ENCODE assay signal across 8 cellular contexts in the genomic region with DNA sequence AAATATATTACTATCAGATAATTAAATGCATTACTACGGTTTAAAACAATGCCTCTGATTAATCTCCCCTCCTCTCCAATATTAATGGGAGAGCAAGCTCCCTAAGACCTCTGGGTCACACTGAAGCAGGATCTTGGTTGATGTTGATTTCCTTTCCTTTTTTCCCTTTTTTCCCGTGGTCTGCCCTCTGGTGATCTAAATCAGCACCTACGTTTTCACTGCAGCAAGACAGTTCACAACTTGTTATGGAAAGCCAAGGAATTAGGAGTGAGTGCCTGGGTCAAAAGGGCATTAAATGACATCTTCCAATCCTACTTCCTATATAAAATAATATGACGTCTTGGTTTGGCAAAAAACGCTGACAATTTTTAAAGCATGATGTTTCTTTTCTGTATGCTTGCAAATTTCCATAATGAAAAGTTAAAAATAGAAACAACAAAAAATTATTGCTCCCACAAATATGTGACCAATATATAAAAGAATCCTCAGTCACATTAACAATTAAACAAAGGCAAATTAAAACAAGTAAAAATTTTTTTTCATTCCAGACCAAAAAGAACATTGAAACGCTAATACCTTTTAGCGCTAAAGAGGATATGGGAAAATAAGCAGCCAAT. TPM values are rescaled to one million over a fixed set of nuclear protein-coding genes. Genes with fewer than 3 reads are reported as not detected.
A peak's percentile ranks its signal among the peaks of the same experiment; 100 is the strongest.
DNase-seq lines count a peak whose midpoint lies in the region; ATAC-seq, FAIRE-seq and TF ChIP-seq lines count a peak whose summit lies in the region.

No MANE protein-coding gene starts in this region.

- no peak overlapping the region for H3K27ac ChIP-seq in HepG2 (ENCODE audit: extremely low read length, insufficient read depth, low read length)

- in situ Hi-C loops in HepG2 (cut with HindIII; ENCODE audit: extremely low pct_ligation_motif_present, low pct_unique_long_range_greater_than_20kb): no loop called here

- no peak overlapping the region for H3K9ac ChIP-seq in HepG2 (ENCODE audit: insufficient read depth, low read depth, low read length)

- no peak; the same call in 1 of the 2 replicates for TF ChIP-seq RAD21 in HepG2 (CRISPR knock-in tag; IDR thresholded peaks at IDR 0.05)

- H3K79me2 ChIP-seq in HepG2 (ENCODE audit: insufficient read depth, low read length): no peaks in the 10 kb centered on the region

- TF ChIP-seq CTCF in WI38 (IDR thresholded peaks at IDR 0.05; ENCODE audit: low read depth, low read length) (peak; percentile 43; the same call in 1 of the 2 replicates), HepG2 (CRISPR knock-in tag; IDR thresholded peaks at IDR 0.05) (peak; percentile 77)

- no peaks in the 10 kb centered on the region for H3K4me1 Mint-ChIP-seq in activated T-cell treated with anti-CD3 and anti-CD28 coated beads, Interleukin-2, amount 50 U/mL, for 4 hours (ENCODE audit: low read depth)

- H3K27me3 ChIP-seq in HepG2 (ENCODE audit: control insufficient read depth in 1 of 2, insufficient read depth in 2 of 2, low read length in 2 of 2): no peaks in the 10 kb centered on the region

- peak; percentile 73 for FAIRE-seq in HepG2 (lab: Jason Lieb, UNC)
- no peak for FAIRE-seq in GM12891 (lab: Jason Lieb, UNC)

- peaks cover 2% of the 10 kb centered on the region for H3K27me3 Mint-ChIP-seq in activated T-cell treated with anti-CD3 and anti-CD28 coated beads, Interleukin-2, amount 50 U/mL, for 4 hours (ENCODE audit: low read depth)

- CTCF ChIA-PET in HepG2 (lab: Yijun Ruan, JAX; ENCODE audit: low intra/inter-chr PET ratio, low total read pairs): interaction anchor here (1.2 kb wide), 1 partner anchor 80 kb away, joined by 3 read pairs; no protein-coding TSS in a partner anchor

- intact Hi-C loops in HepG2 (cut with micrococcal nuclease; ENCODE audit: unreplicated experiment): loop anchor here (10.0 kb wide), 4 partner anchors 187 to 497 kb away; a partner anchor contains a TSS

- TF ChIP-seq POLR2A in HepG2 (IDR thresholded peaks at IDR 0.05; ENCODE audit: insufficient read depth in 1 of 2, low read depth in 2 of 2, low read length in 2 of 2) (no peak), GM12891 (IDR thresholded peaks at IDR 0.05; ENCODE audit: low read depth, low read length) (no peak)

- POLR2A ChIA-PET in HepG2 (lab: Yijun Ruan, JAX): no interaction called here

- H3K36me3 Mint-ChIP-seq in activated T-cell treated with anti-CD3 and anti-CD28 coated beads, Interleukin-2, amount 50 U/mL, for 4 hours (ENCODE audit: insufficient read depth): no peaks in the 10 kb centered on the region

- H2AFZ ChIP-seq in HepG2 (ENCODE audit: low read length): no peak overlapping the region

- no peaks in the 10 kb centered on the region for H3K36me3 ChIP-seq in HepG2 (replicated peaks in 1 of 2; ENCODE audit: control insufficient read depth in 1 of 2, insufficient read depth in 2 of 2, low read length in 2 of 2)

- no peaks in the 10 kb centered on the region for H3K9me3 ChIP-seq in HepG2 (ENCODE audit: low read length)

- H3K4me3 Mint-ChIP-seq in activated T-cell treated with anti-CD3 and anti-CD28 coated beads, Interleukin-2, amount 50 U/mL, for 4 hours: no peak overlapping the region

- no peaks in the 10 kb centered on the region for H3K4me1 ChIP-seq in HepG2 (ENCODE audit: insufficient read depth, low read length)

- no TSS peak for BruUV-seq in HepG2 (replicated peaks; lab: Mats Ljungman, UMichigan)

- H4K20me1 ChIP-seq in HepG2 (ENCODE audit: insufficient read depth, low read length): no peaks in the 10 kb centered on the region

- WGBS in HepG2 (ENCODE audit: low lambda C conversion rate): 28% methylated on average over 7 of the region's 7 CpGs

- peak; percentile 85 for ATAC-seq in HepG2
- ATAC-seq in activated T-cell treated with anti-CD3 and anti-CD28 coated beads, Interleukin-2, amount 50 U/mL, for 4 hours: no peak

- H3K4me3 ChIP-seq in WI38 (ENCODE audit: low read depth, low read length) (no peak overlapping the region), HepG2 (replicated peaks in 1 of 3; ENCODE audit: insufficient read depth in 1 of 3, low read depth in 2 of 3, low read length in 3 of 3) (no peak overlapping the region)

- H3K4me2 ChIP-seq in HepG2 (ENCODE audit: low read depth, low read length): no peak overlapping the region

- DNase-seq in DMS 273 (lab: John Stamatoyannopoulos, UW; ENCODE audit: unreplicated experiment) (peak; percentile 82), M059J (ENCODE audit: low read depth) (peak; percentile 57), HepG2 (ENCODE audit: low spot score) (peak; percentile 58), GM12891 (ENCODE audit: insufficient read length, low spot score) (no peak), NCI-H128 (lab: John Stamatoyannopoulos, UW; ENCODE audit: unreplicated experiment) (no peak)
- no peak for DNase-seq in activated T-cell treated with anti-CD3 and anti-CD28 coated beads, Interleukin-2, amount 50 U/mL, for 4 hours
- DNase-seq in activated CD4-positive, alpha-beta T cell treated with anti-CD3 and anti-CD28 coated beads, Interleukin-2, amount 50 U/mL, for 1 hour: no peak

- TF ChIP-seq EP300 in HepG2 (IDR thresholded peaks at IDR 0.05; ENCODE audit: low read depth in 2 of 2, low read length in 2 of 2): no peak
- TF ChIP-seq EP300 in HepG2 (CRISPR knock-in tag; IDR thresholded peaks at IDR 0.05; ENCODE audit: borderline replicate concordance): no peak

- no peaks in the 10 kb centered on the region for H3K9me3 Mint-ChIP-seq in activated T-cell treated with anti-CD3 and anti-CD28 coated beads, Interleukin-2, amount 50 U/mL, for 4 hours

TF ChIP-seq in HepG2, 621 proteins besides CTCF, POLR2A, EP300 and RAD21 (continues in another document):
- no peak for TF ChIP-seq ZFP90 (CRISPR knock-in tag; IDR thresholded peaks at IDR 0.05; ENCODE audit: borderline replicate concordance)
- no peak for TF ChIP-seq ZSCAN12 (CRISPR knock-in tag; IDR thresholded peaks at IDR 0.05)
- no peak for TF ChIP-seq HOXA3 (CRISPR knock-in tag; IDR thresholded peaks at IDR 0.05)
- no peak for TF ChIP-seq NFIC (IDR thresholded peaks at IDR 0.05; ENCODE audit: low read length)
- no peak for TF ChIP-seq RFXAP (CRISPR knock-in tag; IDR thresholded peaks at IDR 0.05; ENCODE audit: borderline replicate concordance)
- no peak for TF ChIP-seq NFKB2 (CRISPR knock-in tag; IDR thresholded peaks at IDR 0.05; ENCODE audit: borderline replicate concordance)
- TF ChIP-seq ZNF839 (CRISPR knock-in tag; IDR thresholded peaks at IDR 0.05; ENCODE audit: borderline replicate concordance): no peak
- no peak for TF ChIP-seq THAP11 (CRISPR knock-in tag; IDR thresholded peaks at IDR 0.05)

TF ChIP-seq in GM12891, 5 proteins besides CTCF, POLR2A, EP300 and RAD21:
- TF ChIP-seq PAX5 (IDR thresholded peaks at IDR 0.05; ENCODE audit: insufficient read depth, low read length, severe bottlenecking) (no peak), POU2F2 (IDR thresholded peaks at IDR 0.05; ENCODE audit: low read depth, low read length) (no peak), TAF1 (IDR thresholded peaks at IDR 0.05; ENCODE audit: low read depth, low read length) (no peak), SPI1 (IDR thresholded peaks at IDR 0.05; ENCODE audit: low read depth, low read length) (no peak), POLR2AphosphoS5 (IDR thresholded peaks at IDR 0.05; ENCODE audit: low read depth, low read length) (no peak)

RNA-seq across cellular contexts. Expression of a gene that starts 7.9 kb away (rescaled TPM):
- 20.5 and 25.3 TPM in 2 replicates for total RNA-seq in M059J (2014; rRNA removed; shearing (Covaris generic))
- 37.3 and 42.2 TPM in 2 replicates for total RNA-seq in HepG2 (2016; rRNA removed; fragmentation: Illumina TruSeq; extraction: Trizol)
- total RNA-seq in HepG2 (2016; cell fraction: cytosol; rRNA removed; fragmentation: Illumina TruSeq; extraction: Trizol; ENCODE audit: low read depth): 11.6 and 13.0 TPM in 2 replicates
- 35.6 and 47.7 TPM in 2 replicates for total RNA-seq in HepG2 (2016; cell fraction: insoluble cytoplasmic fraction; rRNA removed; fragmentation: Illumina TruSeq; extraction: Trizol)
- 29.4 and 36.1 TPM in 2 replicates for total RNA-seq in HepG2 (2016; cell fraction: membrane; rRNA removed; fragmentation: Illumina TruSeq; extraction: Trizol)
- 19.9 and 26.7 TPM in 2 replicates for total RNA-seq in HepG2 (2016; cell fraction: nucleus; rRNA removed; fragmentation: Illumina TruSeq; extraction: Trizol)
- polyA plus RNA-seq in HepG2 (2011; rRNA removed): 8.1 and 10.6 TPM in 2 replicates
- 4.1 and 4.5 TPM in 2 replicates for polyA plus RNA-seq in HepG2 (2011; cell fraction: cytosol; rRNA removed)
- polyA plus RNA-seq in HepG2 (2011; cell fraction: nucleus; rRNA removed): 2.7 and 3.2 TPM in 2 replicates
- 9.8 and 17.8 TPM in 2 replicates for polyA plus RNA-seq in HepG2 (2012)
- polyA plus RNA-seq in HepG2 (2016; cell fraction: cytosol; fragmentation: Illumina TruSeq; extraction: Trizol; ENCODE audit: low read depth): 21.2 and 22.2 TPM in 2 replicates
- polyA plus RNA-seq in HepG2 (2016; cell fraction: insoluble cytoplasmic fraction; fragmentation: Illumina TruSeq; extraction: Trizol; ENCODE audit: low read depth): 44.7 and 50.3 TPM in 2 replicates
- polyA plus RNA-seq in HepG2 (2016; cell fraction: membrane; fragmentation: Illumina TruSeq; extraction: Trizol; ENCODE audit: low read depth): 31.9 and 32.8 TPM in 2 replicates
- 39.7 and 42.2 TPM in 2 replicates for polyA plus RNA-seq in HepG2 (2016; cell fraction: nucleus; fragmentation: Illumina TruSeq; extraction: Trizol; ENCODE audit: insufficient read depth, low read depth)
- polyA minus RNA-seq in HepG2 (2011; rRNA and poly(A)+ RNA removed; ENCODE audit: low replicate concordance): 1.8 and 4.8 TPM in 2 replicates
- 2.5 and 4.0 TPM in 2 replicates for polyA minus RNA-seq in HepG2 (2011; cell fraction: cytosol; rRNA and poly(A)+ RNA removed)
- 7.1 and 9.3 TPM in 2 replicates for polyA minus RNA-seq in HepG2 (2011; cell fraction: nucleus; rRNA and poly(A)+ RNA removed)
- polyA plus RNA-seq in GM12891 (2012; ENCODE audit: low read depth, missing spikeins): 21.9 TPM
- total RNA-seq in activated T-cell treated with anti-CD3 and anti-CD28 coated beads, Interleukin-2, amount 50 U/mL, for 4 hours: 10 to 100 TPM; 24.0 to 26.0 (median 25.8) TPM

Comparison
In these comparisons a context has a peak if more than half of its experiments do, and no peak if none do; other contexts are left out.
1. DNase-seq: peak in DMS 273 (single experiment), M059J (single experiment) and HepG2 (single experiment); none in GM12891 (single experiment), NCI-H128 (single experiment), activated T-cell treated with anti-CD3 and anti-CD28 coated beads, Interleukin-2, amount 50 U/mL, for 4 hours (single experiment) and activated CD4-positive, alpha-beta T cell treated with anti-CD3 and anti-CD28 coated beads, Interleukin-2, amount 50 U/mL, for 1 hour (single experiment).